Comparison of ENCODE assay signal across 9 cellular contexts in genomic region chr1:89953072-89953626, GRCh38. TPM values are rescaled to one million over a fixed set of nuclear protein-coding genes. Genes with fewer than 3 reads are reported as not detected.
DNase-seq lines count a peak whose midpoint lies in the region; ATAC-seq and TF ChIP-seq lines count a peak whose summit lies in the region.
"Had no signal": no experiment of that assay in that cellular context is flagged by ENCODE, and none has a peak within 500 bp of the region (broad histone marks: within the 10 kb centered on the region; RNA-seq: fewer than 3 reads in every experiment).

No MANE protein-coding gene starts in this region.

- H3K27me3 ChIP-seq in BJ (ENCODE audit: control insufficient read depth, insufficient read depth, low read length) (no peaks in the 10 kb centered on the region), psoas muscle (ENCODE audit: insufficient read depth in 3 of 3, low read length in 2 of 3) (no peaks in the 10 kb centered on the region)

- H3K27ac ChIP-seq in psoas muscle, result no peak overlapping the region

- POLR2A ChIA-PET in BJ (lab: Charles Lee), result no interaction called here

- DNase-seq in BJ (ENCODE audit: low read depth) (peak; percentile 92), T1000 (lab: John Stamatoyannopoulos, UW) (peak; percentile 83), endothelial cell (ENCODE audit: low spot score) (peak; percentile 16), psoas muscle (peak in 1 of 2 donors; percentile 50), progenitor cell of endocrine pancreas (ENCODE audit: low spot score, unreplicated experiment) (no peak), middle frontal gyrus (ENCODE audit: extremely low spot score, low spot score) (no peak)

- no peaks in the 10 kb centered on the region for H3K36me3 ChIP-seq in BJ (ENCODE audit: control insufficient read depth, insufficient read depth, low read length)
- H3K36me3 ChIP-seq in psoas muscle (ENCODE audit: insufficient read depth in 1 of 2, low read depth in 1 of 2), result no peaks in the 10 kb centered on the region

- H3K9me3 ChIP-seq in psoas muscle, result no peaks in the 10 kb centered on the region

- H3K4me1 Mint-ChIP-seq in endothelial cell (ENCODE audit: unreplicated experiment) (no peaks in the 10 kb centered on the region), progenitor cell of endocrine pancreas (ENCODE audit: low read depth) (peaks cover 24% of the 10 kb centered on the region)

- ATAC-seq in GM18868 (IDR thresholded peaks at IDR 0.05; ENCODE audit: unreplicated experiment), result peak; percentile 60
- ATAC-seq in HG03460 (IDR thresholded peaks at IDR 0.05; ENCODE audit: unreplicated experiment), result peak; percentile 58
- peak; percentile 64 to 90 (median 80) for ATAC-seq in psoas muscle

- H3K9me3 Mint-ChIP-seq in endothelial cell (ENCODE audit: unreplicated experiment), result no peaks in the 10 kb centered on the region
- no peaks in the 10 kb centered on the region for H3K9me3 Mint-ChIP-seq in progenitor cell of endocrine pancreas (ENCODE audit: low read depth)
- H3K9me3 Mint-ChIP-seq: nephron had no signal

- TF ChIP-seq CTCF in BJ (IDR thresholded peaks at IDR 0.05; ENCODE audit: insufficient read depth, low read depth, low read length) (no peak), endothelial cell (IDR thresholded peaks at IDR 0.05; ENCODE audit: unreplicated experiment) (no peak), psoas muscle (IDR thresholded peaks at IDR 0.05) (peak; percentile 29), progenitor cell of endocrine pancreas (IDR thresholded peaks at IDR 0.05; ENCODE audit: unreplicated experiment) (no peak)

- H3K27ac Mint-ChIP-seq in endothelial cell (ENCODE audit: unreplicated experiment), result no peak overlapping the region
- H3K27ac Mint-ChIP-seq in progenitor cell of endocrine pancreas, result no peak overlapping the region

- no peaks in the 10 kb centered on the region for H3K36me3 Mint-ChIP-seq in endothelial cell (ENCODE audit: low read depth, unreplicated experiment)
- H3K36me3 Mint-ChIP-seq in progenitor cell of endocrine pancreas (ENCODE audit: insufficient read depth), result peaks cover under 1% of the 10 kb centered on the region

- CTCF ChIA-PET in BJ (lab: Yijun Ruan, JAX), result no interaction called here

- H3K27me3 Mint-ChIP-seq in endothelial cell (ENCODE audit: unreplicated experiment), result no peaks in the 10 kb centered on the region
- no peaks in the 10 kb centered on the region for H3K27me3 Mint-ChIP-seq in progenitor cell of endocrine pancreas

- 25 to 54% (median 27%) methylated on average over 1 of the region's 1 CpG for WGBS in psoas muscle, 3 donors

- H3K4me3 ChIP-seq in BJ (ENCODE audit: low read depth, low read length), result no peak overlapping the region
- no peak overlapping the region for H3K4me3 ChIP-seq in psoas muscle

- intact Hi-C loops in psoas muscle (cut with DNase I), result loop anchor here in 1 of 2 donors (10.0 kb wide), 1 partner anchor 148 kb away; no protein-coding TSS in a partner anchor

- no peaks in the 10 kb centered on the region for H3K4me1 ChIP-seq in psoas muscle

- no peak overlapping the region for H3K4me3 Mint-ChIP-seq in endothelial cell (ENCODE audit: unreplicated experiment)
- no peak overlapping the region for H3K4me3 Mint-ChIP-seq in progenitor cell of endocrine pancreas (ENCODE audit: low read depth)
- H3K4me3 Mint-ChIP-seq: nephron had no signal

RNA-seq across cellular contexts. Expression of gene ZNF326, which starts 41.8 kb away (rescaled TPM):
- polyA plus RNA-seq in BJ (2011; rRNA removed), result 7.6 and 14.0 TPM in 2 replicates
- polyA minus RNA-seq in BJ (2011; rRNA and poly(A)+ RNA removed), result 9.0 and 10.0 TPM in 2 replicates
- 36.5 TPM for total RNA-seq in endothelial cell (ENCODE audit: unreplicated experiment)
- 10 to 100 TPM in 2 of 4 donors, 1 to 10 TPM in 2; 5.9 to 16.0 (median 10.7) TPM for total RNA-seq in psoas muscle
- polyA plus RNA-seq in psoas muscle, result 10 to 100 TPM in 1 of 3 donors, 1 to 10 TPM in 2; 8.5 to 13.1 (median 10.0) TPM
- total RNA-seq in progenitor cell of endocrine pancreas, result 67.2 and 70.9 TPM in 2 replicates

Comparison
In these comparisons a context has a peak if more than half of its experiments do, and no peak if none do; other contexts are left out.
1. DNase-seq: peak in BJ (single experiment), T1000 (single experiment) and endothelial cell (single experiment); none in progenitor cell of endocrine pancreas (single experiment) and middle frontal gyrus (single experiment).
2. Peak in every context shown above with its lines, with median percentiles within 50 percentile points of each other: ATAC-seq.